In the genomic region with DNA sequence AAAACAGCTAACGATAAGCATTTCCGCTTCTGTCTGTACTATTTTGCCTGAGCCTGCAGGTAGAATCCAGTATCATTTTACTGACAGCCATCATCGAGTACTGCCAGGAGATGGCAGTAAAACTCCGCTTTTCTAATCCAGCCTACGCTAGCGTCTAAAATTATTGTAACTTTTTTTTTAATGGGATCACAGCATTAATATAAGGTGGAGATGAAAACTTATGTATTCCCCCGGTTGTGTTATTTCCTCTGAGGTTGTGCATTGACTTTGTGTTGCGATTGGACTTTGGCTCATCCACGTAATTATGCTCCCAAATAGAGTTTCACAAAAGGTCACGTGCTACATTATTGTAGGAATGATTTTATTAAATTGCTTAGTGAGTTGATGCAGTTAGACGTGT, we compare ENCODE assay signal across 8 cellular contexts.
DNase-seq lines count a peak whose midpoint lies in the region; ATAC-seq and TF ChIP-seq lines count a peak whose summit lies in the region.
"Had no signal": no experiment of that assay in that cellular context is flagged by ENCODE, and none has a peak within 500 bp of the region (broad histone marks: within the 10 kb centered on the region; RNA-seq: fewer than 3 reads in every experiment).

No MANE protein-coding gene starts in this region.

- peak in 2 of 3 donors; percentile 31 to 49 for TF ChIP-seq CTCF in breast epithelium (IDR thresholded peaks at IDR 0.05)

- no peak overlapping the region for H3K4me3 ChIP-seq in breast epithelium
- H3K4me3 ChIP-seq: skin epidermis had no signal

- H3K9me3 ChIP-seq in breast epithelium = no peaks in the 10 kb centered on the region

- ATAC-seq in GM21717 (IDR thresholded peaks at IDR 0.05; ENCODE audit: unreplicated experiment) (peak; percentile 62), GM18498 (IDR thresholded peaks at IDR 0.05; ENCODE audit: unreplicated experiment) (no peak), HG02884 (IDR thresholded peaks at IDR 0.05; ENCODE audit: unreplicated experiment) (no peak)

- H3K4me1 ChIP-seq in breast epithelium = peaks cover 0 to 5% of the 10 kb centered on the region in 2 donors

- TF ChIP-seq POLR2A in breast epithelium (IDR thresholded peaks at IDR 0.05) = no peak

- DNase-seq in EH (ENCODE audit: low read depth) (peak; percentile 34), NCI-H2081 treated with DMSO at 0.1 percent for 48 hours (lab: John Stamatoyannopoulos, UW) (peak; percentile 12), breast epithelium (ENCODE audit: low spot score in 2 of 2) (no peak), lung microvascular endothelial cell (ENCODE audit: low read depth in 2 of 2) (peak; percentile 36 to 68)

- no peaks in the 10 kb centered on the region for H3K27me3 ChIP-seq in breast epithelium

- no peaks in the 10 kb centered on the region for H3K36me3 ChIP-seq in breast epithelium

- intact Hi-C loops in breast epithelium (cut with DNase I; ENCODE audit: low total_unique reads) = no loop called here

- H3K27ac ChIP-seq in breast epithelium = no peak overlapping the region
- H3K27ac ChIP-seq: skin epidermis had no signal

Comparison
In these comparisons a context has a peak if more than half of its experiments do, and no peak if none do; other contexts are left out.
1. DNase-seq: peak in EH (single experiment), NCI-H2081 treated with DMSO at 0.1 percent for 48 hours (single experiment) and lung microvascular endothelial cell (2 of 2); none in breast epithelium (0 of 2).